In the genomic region with DNA sequence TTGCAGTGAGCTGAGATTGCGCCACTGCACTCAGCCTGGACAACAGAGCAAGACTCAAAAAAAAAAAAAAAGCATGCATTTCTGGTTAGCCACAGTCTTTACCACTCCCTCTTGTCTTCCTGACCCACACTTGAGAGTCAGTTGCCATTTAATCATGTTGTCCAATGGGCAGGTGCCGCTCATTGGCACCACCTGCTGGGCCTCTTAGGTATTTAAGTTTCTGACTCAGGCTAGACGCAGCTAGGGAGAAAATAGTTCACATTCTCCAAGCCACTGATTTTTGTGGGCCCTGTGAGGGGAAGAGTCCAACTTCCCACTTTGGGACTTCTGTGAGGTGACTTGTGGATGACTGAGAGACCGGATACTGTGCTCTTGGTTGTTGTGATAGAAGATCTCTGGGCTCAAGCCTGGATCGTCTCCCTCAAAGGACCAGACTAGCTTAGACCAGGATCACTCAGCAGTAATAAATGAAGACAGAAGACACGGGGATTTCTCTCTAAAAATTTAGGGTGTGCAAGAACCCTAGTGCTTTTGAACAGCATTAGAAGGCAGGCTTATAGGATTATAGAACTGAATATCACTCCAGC, we compare ENCODE assay signal across 8 cellular contexts. TPM values are rescaled to one million over a fixed set of nuclear protein-coding genes. Genes with fewer than 3 reads are reported as not detected.
DNase-seq lines count a peak whose midpoint lies in the region; ATAC-seq, FAIRE-seq and TF ChIP-seq lines count a peak whose summit lies in the region.

No MANE protein-coding gene starts in this region.

- DNase-seq in A172 (ENCODE audit: low spot score) = peak; percentile 59
- peak; percentile 40 for DNase-seq in GM10266 (ENCODE audit: extremely low spot score)
- DNase-seq in SK-N-SH = peak; percentile 52
- DNase-seq in fibroblast of the aortic adventitia (ENCODE audit: low read depth) = peak; percentile 10
- no peak for DNase-seq in upper lobe of right lung
- DNase-seq in stomach = no peak
- no peak for DNase-seq in pancreas

- ATAC-seq in HG02938 (IDR thresholded peaks at IDR 0.05; ENCODE audit: unreplicated experiment) = peak; percentile 85
- ATAC-seq in upper lobe of right lung = peak; percentile 67
- ATAC-seq in pancreas = no peak

- H3K79me2 ChIP-seq in SK-N-SH (ENCODE audit: insufficient read depth) = no peaks in the 10 kb centered on the region

- H3K4me2 ChIP-seq in SK-N-SH = no peak overlapping the region

- H2AFZ ChIP-seq in SK-N-SH (ENCODE audit: low read depth) = no peak overlapping the region

- TF ChIP-seq RAD21 in SK-N-SH (IDR thresholded peaks at IDR 0.05; ENCODE audit: low read length) = peak; percentile 72

- no peak overlapping the region for H3K4me3 ChIP-seq in SK-N-SH (ENCODE audit: low read depth in 2 of 2, low read length in 1 of 2)
- no peak overlapping the region for H3K4me3 ChIP-seq in fibroblast of the aortic adventitia (ENCODE audit: low read depth, low read length)
- H3K4me3 ChIP-seq in upper lobe of right lung = no peak overlapping the region
- H3K4me3 ChIP-seq in stomach = no peak overlapping the region
- no peak overlapping the region for H3K4me3 ChIP-seq in pancreas

- CTCF ChIA-PET in SK-N-SH (lab: Yijun Ruan, JAX) = interaction anchor here (0.6 to 10.3 kb wide), 22 partner anchors 8 to 263 kb away, joined by 3 to 111 read pairs (median 3); a partner anchor contains a TSS

- H4K20me1 ChIP-seq in SK-N-SH (ENCODE audit: insufficient read depth) = no peaks in the 10 kb centered on the region

- no peaks in the 10 kb centered on the region for H3K9me2 ChIP-seq in SK-N-SH

- TF ChIP-seq POLR2A in stomach (IDR thresholded peaks at IDR 0.05) = no peak

- intact Hi-C loops in upper lobe of right lung (cut with DNase I) = no loop called here
- intact Hi-C loops in stomach (cut with DNase I; ENCODE audit: low total_unique reads) = no loop called here
- intact Hi-C loops in pancreas (cut with DNase I) = no loop called here

- no peaks in the 10 kb centered on the region; a peak in 1 of 4 replicates for H3K4me1 ChIP-seq in SK-N-SH (ENCODE audit: control insufficient read depth in 1 of 2, insufficient read depth in 2 of 2, low read depth in 1 of 2, low read length in 1 of 2)
- H3K4me1 ChIP-seq in upper lobe of right lung = no peaks in the 10 kb centered on the region
- no peaks in the 10 kb centered on the region for H3K4me1 ChIP-seq in stomach
- H3K4me1 ChIP-seq in pancreas = no peaks in the 10 kb centered on the region

- no peak for FAIRE-seq in pancreas (lab: Jason Lieb, UNC)

- 32% methylated on average over 6 of the region's 6 CpGs for WGBS in SK-N-SH (ENCODE audit: low lambda C conversion rate)
- 67 to 78% (median 76%) methylated on average over 6 of the region's 6 CpGs for WGBS in stomach, 5 donors
- 52 to 66% methylated on average over 6 of the region's 6 CpGs for WGBS in pancreas, 2 donors

- H3K36me3 ChIP-seq in SK-N-SH (replicated peaks in 1 of 2; ENCODE audit: control insufficient read depth in 1 of 2, insufficient read depth in 2 of 2, low read length in 1 of 2) (no peaks in the 10 kb centered on the region), upper lobe of right lung (no peaks in the 10 kb centered on the region), stomach (no peaks in the 10 kb centered on the region), pancreas (no peaks in the 10 kb centered on the region)

- H3K9me3 ChIP-seq in SK-N-SH (no peaks in the 10 kb centered on the region), upper lobe of right lung (no peaks in the 10 kb centered on the region), stomach (peaks cover 0 to 15% (median 9%) of the 10 kb centered on the region in 4 donors), pancreas (no peaks in the 10 kb centered on the region)

- no peaks in the 10 kb centered on the region for H3F3A ChIP-seq in SK-N-SH (replicated peaks; ENCODE audit: insufficient read depth)

- no peak for TF ChIP-seq EP300 in SK-N-SH (IDR thresholded peaks at IDR 0.05; ENCODE audit: borderline replicate concordance in 1 of 2, low read depth in 1 of 2, low read length in 1 of 2)
- TF ChIP-seq EP300 in stomach (IDR thresholded peaks at IDR 0.05) = no peak

- H3K27ac ChIP-seq in SK-N-SH (ENCODE audit: low read depth in 2 of 2, low read length in 1 of 2) = no peak overlapping the region
- H3K27ac ChIP-seq in upper lobe of right lung = no peak overlapping the region
- H3K27ac ChIP-seq in stomach = no peak overlapping the region
- H3K27ac ChIP-seq in pancreas = no peak overlapping the region

- TF ChIP-seq CTCF in GM10266 (IDR thresholded peaks at IDR 0.05; ENCODE audit: control insufficient read depth, insufficient read depth, low read depth, missing control alignments) = peak; percentile 48
- peak; percentile 75 for TF ChIP-seq CTCF in SK-N-SH (IDR thresholded peaks at IDR 0.05)
- peak; percentile 59 for TF ChIP-seq CTCF in fibroblast of the aortic adventitia (IDR thresholded peaks at IDR 0.05; ENCODE audit: insufficient read depth, low read length)
- TF ChIP-seq CTCF in upper lobe of right lung (IDR thresholded peaks at IDR 0.05) = peak; percentile 38
- peak in 2 of 7 experiments; percentile 21 to 25 for TF ChIP-seq CTCF in stomach (IDR thresholded peaks at IDR 0.05)
- no peak for TF ChIP-seq CTCF in pancreas (IDR thresholded peaks at IDR 0.05)

- H3K9ac ChIP-seq in SK-N-SH = no peak overlapping the region

- no peaks in the 10 kb centered on the region; the same call in 1 of the 2 replicates for H3K27me3 ChIP-seq in SK-N-SH (ENCODE audit: insufficient read depth)
- no peaks in the 10 kb centered on the region for H3K27me3 ChIP-seq in upper lobe of right lung
- H3K27me3 ChIP-seq in stomach = peaks cover 0 to 9% (median 0%) of the 10 kb centered on the region in 3 donors
- no peaks in the 10 kb centered on the region for H3K27me3 ChIP-seq in pancreas

- POLR2A ChIA-PET in SK-N-SH (lab: Yijun Ruan, JAX) = no interaction called here

TF ChIP-seq in SK-N-SH, 30 proteins besides CTCF, POLR2A, EP300 and RAD21:
- TF ChIP-seq ELF1 (IDR thresholded peaks at IDR 0.05) (no peak), MEF2A (IDR thresholded peaks at IDR 0.05; ENCODE audit: borderline replicate concordance, low read depth) (no peak), JUND (IDR thresholded peaks at IDR 0.05) (no peak), RFX5 (IDR thresholded peaks at IDR 0.05; ENCODE audit: low read length) (no peak), SMC3 (IDR thresholded peaks at IDR 0.05; ENCODE audit: low read depth, low read length) (peak; percentile 79)
- TF ChIP-seq, protein P1, sequence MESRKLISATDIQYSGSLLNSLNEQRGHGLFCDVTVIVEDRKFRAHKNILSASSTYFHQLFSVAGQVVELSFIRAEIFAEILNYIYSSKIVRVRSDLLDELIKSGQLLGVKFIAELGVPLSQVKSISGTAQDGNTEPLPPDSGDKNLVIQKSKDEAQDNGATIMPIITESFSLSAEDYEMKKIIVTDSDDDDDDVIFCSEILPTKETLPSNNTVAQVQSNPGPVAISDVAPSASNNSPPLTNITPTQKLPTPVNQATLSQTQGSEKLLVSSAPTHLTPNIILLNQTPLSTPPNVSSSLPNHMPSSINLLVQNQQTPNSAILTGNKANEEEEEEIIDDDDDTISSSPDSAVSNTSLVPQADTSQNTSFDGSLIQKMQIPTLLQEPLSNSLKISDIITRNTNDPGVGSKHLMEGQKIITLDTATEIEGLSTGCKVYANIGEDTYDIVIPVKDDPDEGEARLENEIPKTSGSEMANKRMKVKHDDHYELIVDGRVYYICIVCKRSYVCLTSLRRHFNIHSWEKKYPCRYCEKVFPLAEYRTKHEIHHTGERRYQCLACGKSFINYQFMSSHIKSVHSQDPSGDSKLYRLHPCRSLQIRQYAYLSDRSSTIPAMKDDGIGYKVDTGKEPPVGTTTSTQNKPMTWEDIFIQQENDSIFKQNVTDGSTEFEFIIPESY (IDR thresholded peaks at IDR 0.05; ENCODE audit: borderline replicate concordance, low read depth) = no peak
- TF ChIP-seq, protein P2, sequence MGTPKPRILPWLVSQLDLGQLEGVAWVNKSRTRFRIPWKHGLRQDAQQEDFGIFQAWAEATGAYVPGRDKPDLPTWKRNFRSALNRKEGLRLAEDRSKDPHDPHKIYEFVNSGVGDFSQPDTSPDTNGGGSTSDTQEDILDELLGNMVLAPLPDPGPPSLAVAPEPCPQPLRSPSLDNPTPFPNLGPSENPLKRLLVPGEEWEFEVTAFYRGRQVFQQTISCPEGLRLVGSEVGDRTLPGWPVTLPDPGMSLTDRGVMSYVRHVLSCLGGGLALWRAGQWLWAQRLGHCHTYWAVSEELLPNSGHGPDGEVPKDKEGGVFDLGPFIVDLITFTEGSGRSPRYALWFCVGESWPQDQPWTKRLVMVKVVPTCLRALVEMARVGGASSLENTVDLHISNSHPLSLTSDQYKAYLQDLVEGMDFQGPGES (IDR thresholded peaks at IDR 0.05; ENCODE audit: low read depth, low read length) = no peak

RNA-seq across cellular contexts. Expression of a gene that starts 26.8 kb away (rescaled TPM):
- total RNA-seq in A172 (2014; rRNA removed; shearing (Covaris generic)) = not detected in 2 replicates
- polyA plus RNA-seq in SK-N-SH (2012; rRNA removed) = not detected in 2 replicates
- under 0.01 TPM in 1 of 2 replicates, not detected in the other for polyA plus RNA-seq in SK-N-SH (2012; cell fraction: cytosol; rRNA removed)
- polyA plus RNA-seq in SK-N-SH (2012; cell fraction: nucleus; rRNA removed) = not detected in 2 replicates
- total RNA-seq in fibroblast of the aortic adventitia (ENCODE audit: low replicate concordance) = 0.16 and 0.27 TPM in 2 replicates
- not detected for total RNA-seq in upper lobe of right lung
- total RNA-seq in stomach = 1 to 10 TPM in 1 of 5 donors, under 1 TPM in 1, not detected in 3; 0.14 to 2.6 TPM
- under 1 TPM in 2 of 3 donors, not detected in 1; 0.06 to 0.25 TPM for polyA plus RNA-seq in stomach
- not detected for total RNA-seq in pancreas
- polyA plus RNA-seq in pancreas = under 1 TPM in 1 of 2 donors, not detected in 1; 0.02 TPM

Comparison
In these comparisons a context has a peak if more than half of its experiments do, and no peak if none do; other contexts are left out.
1. DNase-seq: peak in A172 (single experiment), GM10266 (single experiment), SK-N-SH (single experiment) and fibroblast of the aortic adventitia (single experiment); none in upper lobe of right lung (single experiment), stomach (single experiment) and pancreas (0 of 6).
2. CTCF ChIP-seq: peak in GM10266 (single experiment), SK-N-SH (single experiment), fibroblast of the aortic adventitia (single experiment) and upper lobe of right lung (single experiment); none in pancreas (0 of 4).
3. ATAC-seq: peak in HG02938 (single experiment) and upper lobe of right lung (single experiment); none in pancreas (0 of 4).